In the genomic region with DNA sequence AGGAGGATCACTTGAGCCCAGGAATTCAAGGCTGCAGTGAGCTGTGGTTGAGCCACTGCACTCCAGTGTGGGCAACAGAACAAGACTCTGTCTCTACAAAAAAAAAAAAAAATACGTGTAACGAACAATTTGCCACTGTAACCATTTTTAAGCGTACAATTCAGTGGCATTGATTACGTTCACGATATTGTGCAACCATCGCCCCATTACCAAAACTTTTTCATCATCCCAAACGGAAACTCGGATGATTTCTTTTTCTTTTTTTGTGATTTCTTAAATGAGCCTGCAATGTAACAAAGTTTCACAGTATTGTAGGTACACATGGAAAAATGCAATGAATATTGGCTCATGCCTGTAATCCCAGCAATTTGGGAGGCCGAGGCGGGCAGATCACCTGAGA, we compare ENCODE assay signal across 2 cellular contexts.
TF ChIP-seq lines count a peak whose summit lies in the region.

No MANE protein-coding gene starts in this region.

TF ChIP-seq in HepG2, 621 proteins besides CTCF, POLR2A, EP300 and RAD21:
- TF ChIP-seq MIER3 (CRISPR knock-in tag; IDR thresholded peaks at IDR 0.05; ENCODE audit: borderline replicate concordance), result no peak
- TF ChIP-seq CEBPB (IDR thresholded peaks at IDR 0.05; ENCODE audit: borderline replicate concordance, low read depth, low read length), result peak; percentile 54; the same call in 1 of the 2 replicates
TF ChIP-seq in HepG2: peak in this region for 1.

TF ChIP-seq in K562, 482 proteins besides CTCF, POLR2A, EP300 and RAD21:
- no peak for TF ChIP-seq CEBPG (CRISPR knock-in tag; IDR thresholded peaks at IDR 0.05)
- peak in 1 of 2 experiments; percentile 32; a peak in 1 of 4 replicates for TF ChIP-seq CEBPG (tag; conservative IDR thresholded peaks at IDR 0.05 in 1 of 2, IDR thresholded peaks at IDR 0.05 in 1 of 2)
- TF ChIP-seq CEBPB (tag; IDR thresholded peaks at IDR 0.05), result peak; percentile 58; the same call in 1 of the 2 replicates
- no peak for TF ChIP-seq ZNF408 (CRISPR knock-in tag; IDR thresholded peaks at IDR 0.05; ENCODE audit: low read depth)
- TF ChIP-seq ARID1B (IDR thresholded peaks at IDR 0.05), result no peak
- TF ChIP-seq CREB1 (IDR thresholded peaks at IDR 0.05), result no peak
- TF ChIP-seq CREB1 (CRISPR knock-in tag; IDR thresholded peaks at IDR 0.05), result no peak
- no peak for TF ChIP-seq SNRNP70 (optimal IDR thresholded peaks at IDR 0.05; ENCODE audit: low read depth, low read length)
- TF ChIP-seq MIER1 (IDR thresholded peaks at IDR 0.05; ENCODE audit: low read depth), result no peak
- TF ChIP-seq BACH1 (tag; IDR thresholded peaks at IDR 0.05), result no peak
